Comparison of ENCODE assay signal across 1 cellular context in genomic region chr2:27010139-27010538, GRCh38.
TF ChIP-seq lines count a peak whose summit lies in the region.

No MANE protein-coding gene starts in this region.

TF ChIP-seq in K562, 482 proteins besides CTCF, POLR2A, EP300 and RAD21:
- 0 out of 2 replicates have a peak, but pooled peaks have one; percentile 8 for TF ChIP-seq PTRF (tag; IDR thresholded peaks at IDR 0.05)
- TF ChIP-seq CCNT2 (IDR thresholded peaks at IDR 0.05; ENCODE audit: borderline replicate concordance, extremely low read depth, insufficient read length, low read depth, low read length), result peak; percentile 13
- no peak for TF ChIP-seq MEF2A (IDR thresholded peaks at IDR 0.05; ENCODE audit: control insufficient read depth, low read depth, low read length)
- TF ChIP-seq SIN3B (IDR thresholded peaks at IDR 0.05; ENCODE audit: low read depth), result no peak
- 0 out of 2 replicates have a peak, but pooled peaks have one; percentile 9 for TF ChIP-seq GABPA (tag; conservative IDR thresholded peaks at IDR 0.05; ENCODE audit: low read depth)
- TF ChIP-seq FOXJ2 (tag; IDR thresholded peaks at IDR 0.05), result peak; percentile 72
- peak; percentile 11 for TF ChIP-seq KDM5B (IDR thresholded peaks at IDR 0.05; ENCODE audit: insufficient replicate concordance, low read depth, low read length)
- no peak for TF ChIP-seq ELK3 (CRISPR knock-in tag; IDR thresholded peaks at IDR 0.05)
- 0 out of 4 replicates have a peak, but pooled peaks of 1 of the 2 experiments have one; percentile 16 for TF ChIP-seq ZNF639 (CRISPR knock-in tag; conservative IDR thresholded peaks at IDR 0.05 in 1 of 2, IDR thresholded peaks at IDR 0.05 in 1 of 2)
- TF ChIP-seq BACH1 (tag; IDR thresholded peaks at IDR 0.05), result peak; percentile 8; the same call in 1 of the 2 replicates
- peak; percentile 60 for TF ChIP-seq POLR2H (tag; IDR thresholded peaks at IDR 0.05; ENCODE audit: low read depth)
- TF ChIP-seq MTA1 (IDR thresholded peaks at IDR 0.05; ENCODE audit: borderline replicate concordance), result 0 out of 2 replicates have a peak, but pooled peaks have one; percentile 33
- no peak for TF ChIP-seq NR4A1 (CRISPR knock-in tag; IDR thresholded peaks at IDR 0.05)
- no peak for TF ChIP-seq NR4A1 (tag; IDR thresholded peaks at IDR 0.05)
